ENCODE assay signal across 11 cellular contexts in genomic region chr16:3285131-3285530, GRCh38. TPM values are rescaled to one million over a fixed set of nuclear protein-coding genes. Genes with fewer than 3 reads are reported as not detected.
A peak's percentile ranks its signal among the peaks of the same experiment; 100 is the strongest.
DNase-seq lines count a peak whose midpoint lies in the region; ATAC-seq and TF ChIP-seq lines count a peak whose summit lies in the region.
"Had no signal": no experiment of that assay in that cellular context is flagged by ENCODE, and none has a peak within 500 bp of the region (broad histone marks: within the 10 kb centered on the region; RNA-seq: fewer than 3 reads in every experiment).

No MANE protein-coding gene starts in this region.

- H3K9me3 ChIP-seq in SK-N-SH: peaks cover 14% of the 10 kb centered on the region
- H3K9me3 ChIP-seq in skeletal muscle tissue (ENCODE audit: control insufficient read depth in 3 of 3, low read length in 3 of 3): peaks cover 14 to 16% (median 15%) of the 10 kb centered on the region in 3 donors

- DNase-seq in SK-N-SH (no peak), fibroblast of the aortic adventitia (ENCODE audit: low read depth) (no peak), pons (ENCODE audit: low spot score) (no peak), activated gamma-delta T cell treated with Interleukin-2 at 50 U/mL for 16 hours (no peak)
- DNase-seq: NCI-H510A treated with DMSO at 0.1 percent for 48 hours; stimulated activated CD4-positive, alpha-beta T cell treated with anti-CD3 and anti-CD28 coated beads, Interleukin-2, amount 100 ng/mL, for 24 hours had no signal

- CTCF ChIA-PET in SK-N-SH (lab: Yijun Ruan, JAX): interaction anchor here (0.5 kb wide), 1 partner anchor 137 kb away, joined by 3 read pairs; no protein-coding TSS in a partner anchor

- H3K4me2 ChIP-seq in SK-N-SH: peak overlapping the region; percentile 99

- H3K27ac ChIP-seq in SK-N-SH (ENCODE audit: low read depth in 2 of 2, low read length in 1 of 2) (no peak overlapping the region), skeletal muscle tissue (ENCODE audit: low read depth, low read length) (no peak overlapping the region)
- H3K27ac ChIP-seq: 22Rv1 had no signal

- peaks cover 68% of the 10 kb centered on the region for H3K79me2 ChIP-seq in SK-N-SH (ENCODE audit: insufficient read depth)

- 93% methylated on average over 6 of the region's 6 CpGs for WGBS in SK-N-SH (ENCODE audit: low lambda C conversion rate)

- no peaks in the 10 kb centered on the region for H3F3A ChIP-seq in SK-N-SH (replicated peaks; ENCODE audit: insufficient read depth)

- no peak for ATAC-seq in SK-N-SH treated with all-trans-retinoic acid at 6 μM for 48 hours
- no peak for ATAC-seq in HG03521 (IDR thresholded peaks at IDR 0.05; ENCODE audit: unreplicated experiment)

- peaks cover 7 to 18% of the 10 kb centered on the region in 2 experiments for H3K4me1 ChIP-seq in SK-N-SH (ENCODE audit: control insufficient read depth in 1 of 2, insufficient read depth in 2 of 2, low read depth in 1 of 2, low read length in 1 of 2)
- peaks cover 17 to 35% (median 25%) of the 10 kb centered on the region in 3 donors for H3K4me1 ChIP-seq in skeletal muscle tissue (ENCODE audit: control insufficient read depth in 3 of 3, insufficient read depth in 3 of 3, low read length in 3 of 3)

- H3K9ac ChIP-seq in SK-N-SH (no peak overlapping the region), skeletal muscle tissue (ENCODE audit: low read depth in 1 of 3, low read length in 3 of 3) (no peak overlapping the region)

- H3K4me3 ChIP-seq in SK-N-SH (ENCODE audit: low read depth in 2 of 2, low read length in 1 of 2) (peak overlapping the region; percentile 84 to 91), WI38 (ENCODE audit: low read depth, low read length) (peak overlapping the region; percentile 98), fibroblast of the aortic adventitia (ENCODE audit: low read depth, low read length) (peak overlapping the region; percentile 78), skeletal muscle tissue (ENCODE audit: low read length in 3 of 3) (peak overlapping the region; percentile 93 to 99 (median 94))

- H3K9me2 ChIP-seq in SK-N-SH: no peaks in the 10 kb centered on the region

- no peak for TF ChIP-seq CTCF in SK-N-SH (IDR thresholded peaks at IDR 0.05)
- TF ChIP-seq CTCF in WI38 (IDR thresholded peaks at IDR 0.05; ENCODE audit: low read depth, low read length): no peak
- no peak for TF ChIP-seq CTCF in fibroblast of the aortic adventitia (IDR thresholded peaks at IDR 0.05; ENCODE audit: insufficient read depth, low read length)

- TF ChIP-seq EP300 in SK-N-SH (IDR thresholded peaks at IDR 0.05; ENCODE audit: borderline replicate concordance in 1 of 2, low read depth in 1 of 2, low read length in 1 of 2): no peak

- H2AFZ ChIP-seq in SK-N-SH (ENCODE audit: low read depth): no peak overlapping the region

- H3K36me3 ChIP-seq in SK-N-SH (replicated peaks in 1 of 2; ENCODE audit: control insufficient read depth in 1 of 2, insufficient read depth in 2 of 2, low read length in 1 of 2) (peaks cover 37 to 58% of the 10 kb centered on the region in 2 experiments), skeletal muscle tissue (ENCODE audit: control insufficient read depth in 3 of 3, insufficient read depth in 3 of 3, low read length in 3 of 3) (peaks cover 41 to 44% (median 43%) of the 10 kb centered on the region in 3 donors)

- TF ChIP-seq RAD21 in SK-N-SH (IDR thresholded peaks at IDR 0.05; ENCODE audit: low read length): no peak

- POLR2A ChIA-PET in SK-N-SH (lab: Yijun Ruan, JAX): no interaction called here

- H3K27me3 ChIP-seq in SK-N-SH (ENCODE audit: insufficient read depth) (no peaks in the 10 kb centered on the region), skeletal muscle tissue (ENCODE audit: control insufficient read depth in 3 of 3, insufficient read depth in 3 of 3, low read length in 3 of 3) (no peaks in the 10 kb centered on the region)

- H4K20me1 ChIP-seq in SK-N-SH (ENCODE audit: insufficient read depth): 0 out of 2 replicates have a peak, but pooled peaks cover 5% of the 10 kb centered on the region

TF ChIP-seq in SK-N-SH, 30 proteins besides CTCF, POLR2A, EP300 and RAD21 (continues in another document):
- TF ChIP-seq ZBTB33 (IDR thresholded peaks at IDR 0.05; ENCODE audit: borderline replicate concordance, low read depth) (no peak), TEAD4 (IDR thresholded peaks at IDR 0.05; ENCODE audit: borderline replicate concordance, insufficient read depth) (no peak), FOXJ3 (CRISPR knock-in tag; IDR thresholded peaks at IDR 0.05) (no peak), GATA2 (CRISPR knock-in tag; IDR thresholded peaks at IDR 0.05) (no peak)
- TF ChIP-seq, protein P1, sequence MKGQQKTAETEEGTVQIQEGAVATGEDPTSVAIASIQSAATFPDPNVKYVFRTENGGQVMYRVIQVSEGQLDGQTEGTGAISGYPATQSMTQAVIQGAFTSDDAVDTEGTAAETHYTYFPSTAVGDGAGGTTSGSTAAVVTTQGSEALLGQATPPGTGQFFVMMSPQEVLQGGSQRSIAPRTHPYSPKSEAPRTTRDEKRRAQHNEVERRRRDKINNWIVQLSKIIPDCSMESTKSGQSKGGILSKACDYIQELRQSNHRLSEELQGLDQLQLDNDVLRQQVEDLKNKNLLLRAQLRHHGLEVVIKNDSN (IDR thresholded peaks at IDR 0.05; ENCODE audit: borderline replicate concordance, low read depth): no peak

TF ChIP-seq in SK-N-SH treated with all-trans-retinoic acid at 6 μM for 48 hours, 23 proteins besides CTCF, POLR2A, EP300 and RAD21 (continues in another document):
- TF ChIP-seq SNAI2 (CRISPR knock-in tag; IDR thresholded peaks at IDR 0.05): no peak
- no peak for TF ChIP-seq CSDC2 (CRISPR knock-in tag; IDR thresholded peaks at IDR 0.05)
- TF ChIP-seq TOX (CRISPR knock-in tag; IDR thresholded peaks at IDR 0.05; ENCODE audit: borderline replicate concordance): no peak
- TF ChIP-seq ZNF565 (CRISPR knock-in tag; conservative IDR thresholded peaks at IDR 0.05; ENCODE audit: low read depth): no peak
- TF ChIP-seq ESRRG (CRISPR knock-in tag; IDR thresholded peaks at IDR 0.05): no peak
- TF ChIP-seq TCF4 (CRISPR knock-in tag; IDR thresholded peaks at IDR 0.05; ENCODE audit: borderline replicate concordance): no peak
- no peak for TF ChIP-seq POU6F1 (CRISPR knock-in tag; IDR thresholded peaks at IDR 0.05; ENCODE audit: borderline replicate concordance, low read depth)
- no peak for TF ChIP-seq ISL1 (CRISPR knock-in tag; IDR thresholded peaks at IDR 0.05)
- no peak for TF ChIP-seq ZNF70 (CRISPR knock-in tag; IDR thresholded peaks at IDR 0.05)
- TF ChIP-seq ZFP30 (CRISPR knock-in tag; IDR thresholded peaks at IDR 0.05): no peak
- TF ChIP-seq, protein P2, sequence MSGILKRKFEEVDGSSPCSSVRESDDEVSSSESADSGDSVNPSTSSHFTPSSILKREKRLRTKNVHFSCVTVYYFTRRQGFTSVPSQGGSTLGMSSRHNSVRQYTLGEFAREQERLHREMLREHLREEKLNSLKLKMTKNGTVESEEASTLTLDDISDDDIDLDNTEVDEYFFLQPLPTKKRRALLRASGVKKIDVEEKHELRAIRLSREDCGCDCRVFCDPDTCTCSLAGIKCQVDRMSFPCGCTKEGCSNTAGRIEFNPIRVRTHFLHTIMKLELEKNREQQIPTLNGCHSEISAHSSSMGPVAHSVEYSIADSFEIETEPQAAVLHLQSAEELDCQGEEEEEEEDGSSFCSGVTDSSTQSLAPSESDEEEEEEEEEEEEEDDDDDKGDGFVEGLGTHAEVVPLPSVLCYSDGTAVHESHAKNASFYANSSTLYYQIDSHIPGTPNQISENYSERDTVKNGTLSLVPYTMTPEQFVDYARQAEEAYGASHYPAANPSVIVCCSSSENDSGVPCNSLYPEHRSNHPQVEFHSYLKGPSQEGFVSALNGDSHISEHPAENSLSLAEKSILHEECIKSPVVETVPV (CRISPR knock-in tag; IDR thresholded peaks at IDR 0.05): no peak
- TF ChIP-seq ZNF8 (CRISPR knock-in tag; IDR thresholded peaks at IDR 0.05): no peak

RNA-seq across cellular contexts. Expression of gene ZNF263, which starts 1.8 kb away (rescaled TPM):
- 13.7 and 16.4 TPM in 2 replicates for polyA plus RNA-seq in SK-N-SH (2012; rRNA removed)
- 13.2 and 14.7 TPM in 2 replicates for polyA plus RNA-seq in SK-N-SH (2012; cell fraction: cytosol; rRNA removed)
- polyA plus RNA-seq in SK-N-SH (2012; cell fraction: nucleus; rRNA removed): 32.7 and 33.9 TPM in 2 replicates
- total RNA-seq in fibroblast of the aortic adventitia (ENCODE audit: low replicate concordance) (30.6 and 95.5 TPM in 2 replicates), skeletal muscle tissue (30.8 TPM)

RNA-seq across cellular contexts. Expression of gene TIGD7, which starts 20.1 kb away (rescaled TPM):
- polyA plus RNA-seq in SK-N-SH (2012; rRNA removed): 1.2 and 2.3 TPM in 2 replicates
- 2.0 and 2.3 TPM in 2 replicates for polyA plus RNA-seq in SK-N-SH (2012; cell fraction: cytosol; rRNA removed)
- polyA plus RNA-seq in SK-N-SH (2012; cell fraction: nucleus; rRNA removed): 1.2 and 2.5 TPM in 2 replicates
- 1.9 and 6.4 TPM in 2 replicates for total RNA-seq in fibroblast of the aortic adventitia (ENCODE audit: low replicate concordance)
- total RNA-seq in skeletal muscle tissue: 7.8 TPM

RNA-seq across cellular contexts. Expression of gene ZNF75A, which starts 20.2 kb away (rescaled TPM):
- 7.2 and 10.5 TPM in 2 replicates for polyA plus RNA-seq in SK-N-SH (2012; rRNA removed)
- 6.5 and 6.6 TPM in 2 replicates for polyA plus RNA-seq in SK-N-SH (2012; cell fraction: cytosol; rRNA removed)
- polyA plus RNA-seq in SK-N-SH (2012; cell fraction: nucleus; rRNA removed): 17.5 and 33.2 TPM in 2 replicates
- 14.6 and 23.6 TPM in 2 replicates for total RNA-seq in fibroblast of the aortic adventitia (ENCODE audit: low replicate concordance)
- 23.5 TPM for total RNA-seq in skeletal muscle tissue

RNA-seq across cellular contexts. Expression of gene MEFV, which starts 28.7 kb away (rescaled TPM):
- polyA plus RNA-seq in SK-N-SH (2012; rRNA removed): 0.02 TPM in 1 of 2 replicates, not detected in the other
- 0.01 TPM in 1 of 2 replicates, not detected in the other for polyA plus RNA-seq in SK-N-SH (2012; cell fraction: cytosol; rRNA removed)
- polyA plus RNA-seq in SK-N-SH (2012; cell fraction: nucleus; rRNA removed): 0.04 and 0.06 TPM in 2 replicates
- total RNA-seq in fibroblast of the aortic adventitia (ENCODE audit: low replicate concordance): under 0.01 TPM in 1 of 2 replicates, not detected in the other
- 0.52 TPM for total RNA-seq in skeletal muscle tissue

RNA-seq across cellular contexts. Expression of gene ZNF200, which starts 50.2 kb away (rescaled TPM):
- polyA plus RNA-seq in SK-N-SH (2012; rRNA removed): 2.8 and 3.5 TPM in 2 replicates
- 3.0 and 3.3 TPM in 2 replicates for polyA plus RNA-seq in SK-N-SH (2012; cell fraction: cytosol; rRNA removed)
- 6.8 and 7.9 TPM in 2 replicates for polyA plus RNA-seq in SK-N-SH (2012; cell fraction: nucleus; rRNA removed)
- 6.6 and 9.7 TPM in 2 replicates for total RNA-seq in fibroblast of the aortic adventitia (ENCODE audit: low replicate concordance)
- 9.4 TPM for total RNA-seq in skeletal muscle tissue
